ENCODE assay signal across 14 cellular contexts in the genomic region with DNA sequence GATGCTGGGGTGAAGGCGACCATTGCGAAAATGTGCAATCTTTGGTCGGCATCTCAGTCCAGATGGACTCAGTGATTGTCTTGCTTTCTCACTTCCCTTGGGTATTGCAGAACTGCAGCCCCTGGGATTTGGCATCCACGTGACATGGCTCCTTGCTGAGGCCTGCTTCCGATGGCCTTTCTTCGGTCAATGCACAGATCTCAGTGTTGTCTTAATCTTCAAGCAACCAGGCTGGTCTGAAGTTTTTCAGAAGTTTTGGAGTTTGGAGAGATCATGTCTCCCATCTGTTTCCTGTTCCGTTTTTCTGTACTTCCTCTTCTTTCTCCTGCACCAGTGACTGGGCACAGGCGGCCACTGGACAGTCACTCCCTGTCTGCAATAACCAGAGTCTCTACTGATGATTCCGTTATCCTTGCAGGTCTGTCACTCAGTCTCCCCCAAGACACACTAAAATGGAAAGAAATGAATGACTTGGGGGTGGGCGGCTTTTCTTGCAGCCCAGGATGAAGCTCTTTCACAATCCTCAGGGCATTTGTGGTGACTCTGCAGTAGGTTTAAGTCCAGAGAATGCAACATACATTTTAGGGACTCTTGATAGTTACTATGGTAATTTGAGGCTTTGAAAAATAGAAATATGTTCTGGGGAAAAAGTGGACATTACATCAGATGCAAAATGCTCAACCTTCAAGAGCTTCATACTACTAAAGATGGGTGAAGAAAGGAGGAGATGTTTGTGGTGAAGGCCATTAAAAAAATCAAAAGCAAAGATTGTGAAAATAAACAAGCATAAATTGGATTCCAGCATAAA.
DNase-seq lines count a peak whose midpoint lies in the region; ATAC-seq, FAIRE-seq and TF ChIP-seq lines count a peak whose summit lies in the region.
"Had no signal": no experiment of that assay in that cellular context is flagged by ENCODE, and none has a peak within 500 bp of the region (broad histone marks: within the 10 kb centered on the region; RNA-seq: fewer than 3 reads in every experiment).

No MANE protein-coding gene starts in this region.

- H3K9me3 ChIP-seq in Loucy (ENCODE audit: insufficient read depth, low read depth, low read length) (no peaks in the 10 kb centered on the region), skeletal muscle tissue (ENCODE audit: control insufficient read depth in 3 of 3, low read length in 3 of 3) (no peaks in the 10 kb centered on the region)
- H3K9me3 ChIP-seq: SJCRH30 had no signal

- H3K27me3 ChIP-seq in Loucy (ENCODE audit: insufficient read depth, low read length, poor library complexity, severe bottlenecking) (no peaks in the 10 kb centered on the region), skeletal muscle tissue (ENCODE audit: control insufficient read depth in 3 of 3, insufficient read depth in 3 of 3, low read length in 3 of 3) (no peaks in the 10 kb centered on the region)
- H3K27me3 ChIP-seq: SJCRH30 had no signal

- H3K79me2 ChIP-seq in Loucy (ENCODE audit: insufficient read depth, low read length): no peaks in the 10 kb centered on the region

- no peak for FAIRE-seq in GM12892 (lab: Jason Lieb, UNC)

- peak overlapping the region; percentile 63 for H3K4me2 ChIP-seq in Loucy (ENCODE audit: low read depth, low read length, poor library complexity, severe bottlenecking)

- H3K36me3 ChIP-seq in Loucy (ENCODE audit: insufficient read depth, low read length) (no peaks in the 10 kb centered on the region), skeletal muscle tissue (ENCODE audit: control insufficient read depth in 3 of 3, insufficient read depth in 3 of 3, low read length in 3 of 3) (no peaks in the 10 kb centered on the region)
- H3K36me3 ChIP-seq: SJCRH30 had no signal

- H3K4me1 ChIP-seq in Loucy (ENCODE audit: insufficient read depth, low read length, poor library complexity, severe bottlenecking) (peaks cover 54% of the 10 kb centered on the region), skeletal muscle tissue (ENCODE audit: control insufficient read depth in 3 of 3, insufficient read depth in 3 of 3, low read length in 3 of 3) (no peaks in the 10 kb centered on the region)

- peak overlapping the region; percentile 35 for H3K9ac ChIP-seq in Loucy (ENCODE audit: low read depth, low read length, poor library complexity, severe bottlenecking)
- no peak overlapping the region for H3K9ac ChIP-seq in skeletal muscle tissue (ENCODE audit: low read depth in 1 of 3, low read length in 3 of 3)

- H2AFZ ChIP-seq in Loucy (ENCODE audit: low read length): peak overlapping the region; percentile 66

- H3K9me2 ChIP-seq in Loucy (replicated peaks; ENCODE audit: low read depth, low read length): no peaks in the 10 kb centered on the region

- no peak for TF ChIP-seq POLR2A in GM12892 (IDR thresholded peaks at IDR 0.05; ENCODE audit: low read depth, low read length)

- DNase-seq in amygdala (lab: John Stamatoyannopoulos, UW): peak in 31 of 56 donors; percentile 3 to 79 (median 25)
- peak; percentile 13 to 34 for DNase-seq in left colon
- no peak for DNase-seq in DMS79 treated with DMSO at 0.1 percent for 48 hours (lab: John Stamatoyannopoulos, UW)
- no peak for DNase-seq in GM12892 (ENCODE audit: insufficient read length)
- DNase-seq: activated CD4-positive, alpha-beta T cell treated with anti-CD3 and anti-CD28 coated beads, Interleukin-2, amount 10 ng/mL, durations not matched to agents 24 days and 14 days; activated gamma-delta T cell; CD4-positive, alpha-beta memory T cell; MM.1S; NCI-H446 treated with DMSO at 0.1 percent for 48 hours; SJCRH30 had no signal

- intact Hi-C loops in left colon (cut with DNase I, micrococcal nuclease): no loop called here

- H3K4me3 ChIP-seq in Loucy (ENCODE audit: low read length, poor library complexity, severe bottlenecking): peak overlapping the region; percentile 41
- no peak overlapping the region for H3K4me3 ChIP-seq in skeletal muscle tissue (ENCODE audit: low read length in 3 of 3)
- H3K4me3 ChIP-seq: SJCRH30 had no signal

- ATAC-seq in left colon (peak; percentile 15), esophagus mucosa (no peak), GM18868 (IDR thresholded peaks at IDR 0.05; ENCODE audit: unreplicated experiment) (no peak)

- peak overlapping the region; percentile 42 for H3K27ac ChIP-seq in skeletal muscle tissue (ENCODE audit: low read depth, low read length)
- H3K27ac ChIP-seq: SJCRH30 had no signal

- peaks cover 6% of the 10 kb centered on the region; the same call in 1 of the 2 replicates for H3F3A ChIP-seq in Loucy (ENCODE audit: low read depth)

- H4K20me1 ChIP-seq in Loucy (ENCODE audit: insufficient read depth, low read length, poor library complexity, severe bottlenecking): no peaks in the 10 kb centered on the region

- no peak for TF ChIP-seq CTCF in Loucy (conservative IDR thresholded peaks at IDR 0.05; ENCODE audit: low read length)

Comparison
In these comparisons a context has a peak if more than half of its experiments do, and no peak if none do; other contexts are left out.
1. DNase-seq: peak in amygdala (31 of 56) and left colon (2 of 2); none in DMS79 treated with DMSO at 0.1 percent for 48 hours (single experiment) and GM12892 (single experiment).